ENCODE assay signal across 1 cellular context in the genomic region with DNA sequence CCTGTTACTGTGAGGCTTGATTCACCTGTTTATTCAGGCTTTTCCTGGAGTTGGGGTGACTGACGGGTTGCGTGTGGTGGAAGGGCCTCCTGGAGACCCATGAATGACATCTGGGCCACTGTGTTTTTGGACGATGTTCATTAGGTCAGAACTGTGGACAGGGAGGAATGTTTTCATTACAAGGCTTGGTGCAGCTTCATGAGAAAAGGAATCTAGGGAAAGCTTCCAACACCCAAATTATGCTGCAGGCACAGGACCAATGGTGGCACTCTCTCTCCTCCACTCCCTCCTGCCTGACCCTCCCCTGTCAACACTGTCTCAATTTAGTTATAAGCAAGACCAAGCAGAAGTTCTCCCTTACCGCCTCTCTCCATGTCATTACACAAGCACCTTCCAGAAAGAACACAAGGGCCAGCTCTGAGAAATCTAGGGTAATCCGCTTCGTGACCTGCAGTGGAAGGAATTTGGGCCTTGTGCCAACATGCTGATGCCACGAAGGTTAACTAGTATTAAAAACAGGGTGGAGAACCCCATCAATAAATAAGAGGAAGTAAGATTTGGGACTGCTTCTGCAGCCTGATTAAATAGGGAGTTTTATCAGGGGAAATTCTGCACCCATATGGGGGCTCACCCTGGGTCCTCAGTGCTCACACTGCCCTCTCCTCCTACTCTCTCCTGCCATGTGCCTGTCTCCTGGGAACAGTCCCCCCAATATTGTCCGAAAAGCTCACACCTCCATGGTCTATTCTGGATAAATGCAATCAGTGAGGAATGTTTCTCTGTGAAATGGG.
TF ChIP-seq lines count a peak whose summit lies in the region.

No MANE protein-coding gene starts in this region.

TF ChIP-seq in GM23338, 12 proteins besides CTCF, POLR2A, EP300 and RAD21 (continued from another document):
- TF ChIP-seq, protein P1, sequence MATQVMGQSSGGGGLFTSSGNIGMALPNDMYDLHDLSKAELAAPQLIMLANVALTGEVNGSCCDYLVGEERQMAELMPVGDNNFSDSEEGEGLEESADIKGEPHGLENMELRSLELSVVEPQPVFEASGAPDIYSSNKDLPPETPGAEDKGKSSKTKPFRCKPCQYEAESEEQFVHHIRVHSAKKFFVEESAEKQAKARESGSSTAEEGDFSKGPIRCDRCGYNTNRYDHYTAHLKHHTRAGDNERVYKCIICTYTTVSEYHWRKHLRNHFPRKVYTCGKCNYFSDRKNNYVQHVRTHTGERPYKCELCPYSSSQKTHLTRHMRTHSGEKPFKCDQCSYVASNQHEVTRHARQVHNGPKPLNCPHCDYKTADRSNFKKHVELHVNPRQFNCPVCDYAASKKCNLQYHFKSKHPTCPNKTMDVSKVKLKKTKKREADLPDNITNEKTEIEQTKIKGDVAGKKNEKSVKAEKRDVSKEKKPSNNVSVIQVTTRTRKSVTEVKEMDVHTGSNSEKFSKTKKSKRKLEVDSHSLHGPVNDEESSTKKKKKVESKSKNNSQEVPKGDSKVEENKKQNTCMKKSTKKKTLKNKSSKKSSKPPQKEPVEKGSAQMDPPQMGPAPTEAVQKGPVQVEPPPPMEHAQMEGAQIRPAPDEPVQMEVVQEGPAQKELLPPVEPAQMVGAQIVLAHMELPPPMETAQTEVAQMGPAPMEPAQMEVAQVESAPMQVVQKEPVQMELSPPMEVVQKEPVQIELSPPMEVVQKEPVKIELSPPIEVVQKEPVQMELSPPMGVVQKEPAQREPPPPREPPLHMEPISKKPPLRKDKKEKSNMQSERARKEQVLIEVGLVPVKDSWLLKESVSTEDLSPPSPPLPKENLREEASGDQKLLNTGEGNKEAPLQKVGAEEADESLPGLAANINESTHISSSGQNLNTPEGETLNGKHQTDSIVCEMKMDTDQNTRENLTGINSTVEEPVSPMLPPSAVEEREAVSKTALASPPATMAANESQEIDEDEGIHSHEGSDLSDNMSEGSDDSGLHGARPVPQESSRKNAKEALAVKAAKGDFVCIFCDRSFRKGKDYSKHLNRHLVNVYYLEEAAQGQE (IDR thresholded peaks at IDR 0.05; ENCODE audit: unreplicated experiment) = no peak
- no peak for TF ChIP-seq JUNB (IDR thresholded peaks at IDR 0.05; ENCODE audit: unreplicated experiment)
- no peak for TF ChIP-seq CREB1 (CRISPR knock-in tag; IDR thresholded peaks at IDR 0.05; ENCODE audit: low read depth)
- no peak for TF ChIP-seq ZNF331 (CRISPR knock-in tag; IDR thresholded peaks at IDR 0.05; ENCODE audit: low read depth)
- no peak for TF ChIP-seq POLR2AphosphoS5 (IDR thresholded peaks at IDR 0.05; ENCODE audit: low read depth)
- TF ChIP-seq, protein P2, sequence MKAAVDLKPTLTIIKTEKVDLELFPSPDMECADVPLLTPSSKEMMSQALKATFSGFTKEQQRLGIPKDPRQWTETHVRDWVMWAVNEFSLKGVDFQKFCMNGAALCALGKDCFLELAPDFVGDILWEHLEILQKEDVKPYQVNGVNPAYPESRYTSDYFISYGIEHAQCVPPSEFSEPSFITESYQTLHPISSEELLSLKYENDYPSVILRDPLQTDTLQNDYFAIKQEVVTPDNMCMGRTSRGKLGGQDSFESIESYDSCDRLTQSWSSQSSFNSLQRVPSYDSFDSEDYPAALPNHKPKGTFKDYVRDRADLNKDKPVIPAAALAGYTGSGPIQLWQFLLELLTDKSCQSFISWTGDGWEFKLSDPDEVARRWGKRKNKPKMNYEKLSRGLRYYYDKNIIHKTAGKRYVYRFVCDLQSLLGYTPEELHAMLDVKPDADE (IDR thresholded peaks at IDR 0.05) = no peak
- TF ChIP-seq STAT1 (IDR thresholded peaks at IDR 0.05; ENCODE audit: unreplicated experiment) = no peak
- no peak for TF ChIP-seq ZNF114 (CRISPR knock-in tag; IDR thresholded peaks at IDR 0.05)
TF ChIP-seq in GM23338: peak in this region for 0.
